ENCODE assay signal across 8 cellular contexts in the genomic region with DNA sequence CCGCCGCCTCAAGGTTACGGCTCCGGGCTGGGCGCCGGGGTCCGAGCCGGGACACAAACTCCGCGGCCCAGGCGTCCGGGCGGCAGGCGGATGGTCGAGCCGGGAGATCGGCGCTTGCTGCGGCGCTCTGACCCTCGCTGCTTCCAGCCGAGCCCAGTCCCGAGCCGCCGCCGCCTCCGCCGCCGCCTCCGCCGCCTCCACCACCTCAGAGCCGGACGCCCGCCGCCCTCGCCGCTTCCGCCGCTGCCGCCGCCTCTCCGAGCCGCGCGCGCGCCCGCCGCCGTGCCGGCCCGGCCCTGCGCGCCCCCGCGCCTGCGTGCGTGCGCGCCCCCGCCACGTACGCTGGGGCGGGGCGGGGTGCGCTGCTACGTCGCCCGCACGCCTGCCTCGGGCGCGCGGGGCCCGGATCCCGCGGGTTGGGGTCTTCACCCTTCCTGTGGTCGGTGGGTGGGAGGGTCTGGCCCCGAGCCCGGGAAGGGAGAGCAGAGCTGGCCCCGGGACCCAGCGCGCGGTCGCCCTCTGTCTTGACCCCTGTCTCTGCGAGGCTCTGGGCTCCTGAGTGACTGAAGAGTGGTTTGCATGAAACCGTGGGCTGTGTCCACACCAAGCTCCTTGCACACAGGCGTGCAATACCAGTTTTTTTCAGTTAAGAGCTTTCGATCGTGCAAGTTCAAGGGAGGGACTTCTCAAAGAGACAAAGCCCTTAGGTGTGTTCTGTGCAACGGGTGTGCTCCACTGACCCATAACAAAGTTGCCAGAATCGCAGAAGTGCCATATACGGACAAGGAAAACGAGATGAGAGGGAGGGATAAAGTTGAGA.
A peak's percentile ranks its signal among the peaks of the same experiment; 100 is the strongest.
DNase-seq lines count a peak whose midpoint lies in the region; ATAC-seq and TF ChIP-seq lines count a peak whose summit lies in the region.

Gene SMURF1, minus strand, starts transcription at position 256 of the 820 bp plus-strand sequence. CDS start 328 bp downstream, outside the sequence.

- no peaks in the 10 kb centered on the region for H3K27me3 ChIP-seq in layer of hippocampus (ENCODE audit: control insufficient read depth, insufficient read depth, low read length)

- peak; percentile 90 for ATAC-seq in HG02798 (IDR thresholded peaks at IDR 0.05; ENCODE audit: poor library complexity, unreplicated experiment)

- H3K27ac ChIP-seq in layer of hippocampus (ENCODE audit: low read depth, low read length) = peak within 1 kb of the TSS; percentile 89

- peak; percentile 65 to 78 for DNase-seq in NCI-H2081 (lab: John Stamatoyannopoulos, UW)
- DNase-seq in NCI-H2081 treated with DMSO at 0.1 percent for 48 hours (lab: John Stamatoyannopoulos, UW) = no peak
- DNase-seq in NCI-H2107 treated with DMSO at 0.1 percent for 48 hours (lab: John Stamatoyannopoulos, UW; ENCODE audit: unreplicated experiment) = peak; percentile 30
- peak; percentile 53 for DNase-seq in activated CD4-positive, alpha-beta T cell treated with anti-CD3 and anti-CD28 coated beads for 1 hour
- peak; percentile 54 for DNase-seq in choroid plexus epithelial cell (ENCODE audit: low read depth)
- peak; percentile 27 to 46 for DNase-seq in stimulated activated CD4-positive, alpha-beta T cell treated with anti-CD3 and anti-CD28 coated beads, Interleukin-1b, Interleukin-23, amount 100 ng/mL, for 1 hour (ENCODE audit: low read depth in 2 of 2)

- H3K4me3 ChIP-seq in choroid plexus epithelial cell (ENCODE audit: low read depth, low read length) = peak within 1 kb of the TSS; percentile 81

- no peak for TF ChIP-seq CTCF in choroid plexus epithelial cell (conservative IDR thresholded peaks at IDR 0.05; ENCODE audit: low read depth, low read length)
